In genomic region chr1:193543259-193543658, GRCh38 we compare ENCODE assay signal across 25 cellular contexts.
A peak's percentile ranks its signal among the peaks of the same experiment; 100 is the strongest.
DNase-seq lines count a peak whose midpoint lies in the region; ATAC-seq and TF ChIP-seq lines count a peak whose summit lies in the region.
"Had no signal": no experiment of that assay in that cellular context is flagged by ENCODE, and none has a peak within 500 bp of the region (broad histone marks: within the 10 kb centered on the region; RNA-seq: fewer than 3 reads in every experiment).

No MANE protein-coding gene starts in this region.

- no peaks in the 10 kb centered on the region for H4K20me1 ChIP-seq in GM23338 (replicated peaks; ENCODE audit: insufficient read depth)

- H3K4me3 ChIP-seq in AG10803 (ENCODE audit: low read length) (no peak overlapping the region), GM23338 (no peak overlapping the region), upper lobe of right lung (no peak overlapping the region)
- H3K4me3 ChIP-seq: SK-N-MC, skin epidermis had no signal

- intact Hi-C loops in upper lobe of right lung (cut with DNase I): no loop called here

- ATAC-seq in GM23338: no peak
- ATAC-seq in upper lobe of right lung: no peak
- ATAC-seq: activated CD8-positive, alpha-beta memory T cell treated with anti-CD3 and anti-CD28 coated beads, Interleukin-2, amount 10 ng/mL, durations not matched to agents 7 days and 5 days; naive thymus-derived CD4-positive, alpha-beta T cell had no signal

- peak overlapping the region; percentile 19; the same call in 1 of the 2 replicates for H2AFZ ChIP-seq in GM23338

- H3K36me3 Mint-ChIP-seq in GM23338 (ENCODE audit: low read depth): no peaks in the 10 kb centered on the region
- H3K36me3 Mint-ChIP-seq: mesothelial cell of epicardium had no signal

- TF ChIP-seq CTCF in AG10803 (conservative IDR thresholded peaks at IDR 0.05; ENCODE audit: low read length): no peak
- TF ChIP-seq CTCF in GM23338 (conservative IDR thresholded peaks at IDR 0.05; ENCODE audit: low read depth in 2 of 2): no peak
- no peak for TF ChIP-seq CTCF in upper lobe of right lung (IDR thresholded peaks at IDR 0.05)

- no peaks in the 10 kb centered on the region for H3K9me2 ChIP-seq in GM23338 (ENCODE audit: insufficient read depth)

- H3K27ac ChIP-seq in GM23338 (ENCODE audit: low read depth) (no peak overlapping the region), upper lobe of right lung (no peak overlapping the region)
- H3K27ac ChIP-seq: SK-N-MC, WERI-Rb-1 had no signal

- H3K27me3 ChIP-seq in GM23338 (ENCODE audit: insufficient read depth) (no peaks in the 10 kb centered on the region), upper lobe of right lung (no peaks in the 10 kb centered on the region)

- H3K9me3 Mint-ChIP-seq in GM23338: no peaks in the 10 kb centered on the region
- H3K9me3 Mint-ChIP-seq: mesothelial cell of epicardium had no signal

- peak; percentile 15 for DNase-seq in AG10803 (ENCODE audit: low read depth)
- DNase-seq in GM23338 (ENCODE audit: low spot score): no peak
- peak; percentile 47 for DNase-seq in amniotic stem cell (lab: John Stamatoyannopoulos, UW)
- DNase-seq in fibroblast of the conjunctiva (ENCODE audit: low read depth): peak; percentile 31
- no peak for DNase-seq in NCI-H1417 (lab: John Stamatoyannopoulos, UW)
- no peak for DNase-seq in HuH-7 (ENCODE audit: low spot score)
- DNase-seq in upper lobe of right lung: no peak
- no peak for DNase-seq in DMS 273 (lab: John Stamatoyannopoulos, UW; ENCODE audit: unreplicated experiment)
- DNase-seq: activated CD4-positive, alpha-beta T cell treated with anti-CD3 and anti-CD28 coated beads, Interleukin-2, amount 10 ng/mL, durations not matched to agents 24 days and 14 days; activated CD8-positive, alpha-beta memory T cell treated with anti-CD3 and anti-CD28 coated beads, Interleukin-2, amount 10 ng/mL, durations not matched to agents 7 days and 5 days; activated naive CD4-positive, alpha-beta T cell treated with anti-CD3 and anti-CD28 coated beads, Interleukin-2, amount 50 U/mL, for 16 hours; Calu3; islet precursor cell; left ventricle myocardium superior; naive thymus-derived CD4-positive, alpha-beta T cell; NCI-H1694; NCI-H2171; NCI-H526 treated with DMSO at 0.1 percent for 48 hours; stimulated activated CD4-positive, alpha-beta T cell treated with anti-CD3 and anti-CD28 coated beads, Interleukin-1b, Interleukin-23, amount 100 ng/mL, for 48 hours; substantia nigra; WERI-Rb-1 had no signal

- H3K9me3 ChIP-seq in upper lobe of right lung: no peaks in the 10 kb centered on the region

- H3K4me2 ChIP-seq in GM23338: no peak overlapping the region

- H3K4me1 ChIP-seq in GM23338 (ENCODE audit: insufficient read depth) (peaks cover 4% of the 10 kb centered on the region; the same call in 1 of the 2 replicates), upper lobe of right lung (no peaks in the 10 kb centered on the region)

- H3K4me3 Mint-ChIP-seq in GM23338: no peak overlapping the region
- H3K4me3 Mint-ChIP-seq: activated CD4-positive, alpha-beta T cell treated with anti-CD3 and anti-CD28 coated beads, Interleukin-2, amount 10 ng/mL, durations not matched to agents 24 days and 14 days; B cell; mesothelial cell of epicardium had no signal

- no peaks in the 10 kb centered on the region for H3F3A ChIP-seq in GM23338 (replicated peaks; ENCODE audit: low read depth)

- H3K27me3 Mint-ChIP-seq in GM23338 (ENCODE audit: insufficient read depth, low read depth, poor library complexity): no peaks in the 10 kb centered on the region
- H3K27me3 Mint-ChIP-seq: activated CD4-positive, alpha-beta T cell treated with anti-CD3 and anti-CD28 coated beads, Interleukin-2, amount 10 ng/mL, durations not matched to agents 24 days and 14 days; activated CD8-positive, alpha-beta memory T cell treated with anti-CD3 and anti-CD28 coated beads, Interleukin-2, amount 10 ng/mL, durations not matched to agents 7 days and 5 days; B cell; naive thymus-derived CD4-positive, alpha-beta T cell had no signal

- peaks cover 18% of the 10 kb centered on the region for H3K4me1 Mint-ChIP-seq in GM23338

- no peaks in the 10 kb centered on the region for H3K79me2 ChIP-seq in GM23338 (replicated peaks; ENCODE audit: insufficient read depth)

- H3K36me3 ChIP-seq in GM23338 (ENCODE audit: insufficient read depth): no peaks in the 10 kb centered on the region
- H3K36me3 ChIP-seq in upper lobe of right lung: no peaks in the 10 kb centered on the region
- H3K36me3 ChIP-seq: WERI-Rb-1 had no signal

- H3K27ac Mint-ChIP-seq in GM23338: no peak overlapping the region
- H3K27ac Mint-ChIP-seq: B cell, mesothelial cell of epicardium had no signal

TF ChIP-seq in GM23338, 12 proteins besides CTCF, POLR2A, EP300 and RAD21 (continues in another document):
- TF ChIP-seq ETS1 (IDR thresholded peaks at IDR 0.05): no peak
- no peak for TF ChIP-seq ZNF462 (CRISPR knock-in tag; IDR thresholded peaks at IDR 0.05)
- no peak for TF ChIP-seq ZNF114 (CRISPR knock-in tag; IDR thresholded peaks at IDR 0.05)
- TF ChIP-seq STAT1 (IDR thresholded peaks at IDR 0.05; ENCODE audit: unreplicated experiment): no peak
- TF ChIP-seq EZH2 (IDR thresholded peaks at IDR 0.05; ENCODE audit: low read depth, unreplicated experiment): no peak
- TF ChIP-seq POLR2AphosphoS5 (IDR thresholded peaks at IDR 0.05; ENCODE audit: low read depth): no peak
- TF ChIP-seq JUNB (IDR thresholded peaks at IDR 0.05; ENCODE audit: unreplicated experiment): no peak
- TF ChIP-seq EZH2phosphoT487 (IDR thresholded peaks at IDR 0.05; ENCODE audit: unreplicated experiment): no peak
- TF ChIP-seq NANOG (IDR thresholded peaks at IDR 0.05; ENCODE audit: borderline replicate concordance): no peak
- TF ChIP-seq CREB1 (CRISPR knock-in tag; IDR thresholded peaks at IDR 0.05; ENCODE audit: low read depth): no peak

Comparison
In these comparisons a context has a peak if more than half of its experiments do, and no peak if none do; other contexts are left out.
1. DNase-seq: peak in AG10803 (single experiment), amniotic stem cell (single experiment) and fibroblast of the conjunctiva (single experiment); none in GM23338 (single experiment), NCI-H1417 (0 of 3), HuH-7 (single experiment), upper lobe of right lung (single experiment) and DMS 273 (single experiment).